1 cellular context compared by ENCODE assay signal in genomic region chr6:2952557-2953095, GRCh38.
A peak's percentile ranks its signal among the peaks of the same experiment; 100 is the strongest.
TF ChIP-seq lines count a peak whose summit lies in the region.

No MANE protein-coding gene starts in this region.

TF ChIP-seq in HepG2, 621 proteins besides CTCF, POLR2A, EP300 and RAD21 (continued from another document and continues in another):
- TF ChIP-seq PHB2 (IDR thresholded peaks at IDR 0.05; ENCODE audit: partially characterized antibody) (no peak), HDAC6 (IDR thresholded peaks at IDR 0.05; ENCODE audit: low read depth, low read length) (no peak), AHR (CRISPR knock-in tag; IDR thresholded peaks at IDR 0.05) (peak; percentile 83; the same call in 1 of the 2 replicates), KDM1A (CRISPR knock-in tag; IDR thresholded peaks at IDR 0.05) (peak; percentile 54; the same call in 1 of the 2 replicates), MEIS2 (CRISPR knock-in tag; IDR thresholded peaks at IDR 0.05) (0 out of 2 replicates have a peak, but pooled peaks have one; percentile 71), SNAI1 (CRISPR knock-in tag; IDR thresholded peaks at IDR 0.05; ENCODE audit: borderline replicate concordance) (no peak; the same call in 1 of the 2 replicates), KLF16 (CRISPR knock-in tag; IDR thresholded peaks at IDR 0.05) (peak in 1 of 2 experiments; percentile 72; a peak in 1 of 4 replicates), ZNF616 (CRISPR knock-in tag; IDR thresholded peaks at IDR 0.05; ENCODE audit: low read depth) (no peak), ZBTB42 (CRISPR knock-in tag; IDR thresholded peaks at IDR 0.05) (no peak), ZKSCAN1 (IDR thresholded peaks at IDR 0.05; ENCODE audit: low read length) (no peak), ZNF138 (CRISPR knock-in tag; IDR thresholded peaks at IDR 0.05; ENCODE audit: low read depth) (no peak), ARID5B (CRISPR knock-in tag; IDR thresholded peaks at IDR 0.05) (peak; percentile 67), NCOA5 (CRISPR knock-in tag; IDR thresholded peaks at IDR 0.05) (no peak), ZNF207 (IDR thresholded peaks at IDR 0.05; ENCODE audit: borderline replicate concordance) (no peak), ZNF780A (CRISPR knock-in tag; IDR thresholded peaks at IDR 0.05) (no peak), MXD3 (CRISPR knock-in tag; IDR thresholded peaks at IDR 0.05) (peak; percentile 70; the same call in 1 of the 2 replicates), KLF9 (CRISPR knock-in tag; IDR thresholded peaks at IDR 0.05; ENCODE audit: low read depth) (no peak), IKZF4 (CRISPR knock-in tag; IDR thresholded peaks at IDR 0.05; ENCODE audit: borderline replicate concordance, low read depth, not compliant biosample characterization) (peak; percentile 47), MTF2 (CRISPR knock-in tag; IDR thresholded peaks at IDR 0.05; ENCODE audit: borderline replicate concordance) (no peak), TP53 (CRISPR knock-in tag; conservative IDR thresholded peaks at IDR 0.05) (no peak), CCAR2 (optimal IDR thresholded peaks at IDR 0.05; ENCODE audit: low read depth, low read length) (no peak), HHEX (CRISPR knock-in tag; IDR thresholded peaks at IDR 0.05) (no peak), ZZZ3 (CRISPR knock-in tag; IDR thresholded peaks at IDR 0.05; ENCODE audit: borderline replicate concordance) (no peak), RNF219 (CRISPR knock-in tag; IDR thresholded peaks at IDR 0.05) (no peak), ZNF512B (CRISPR knock-in tag; IDR thresholded peaks at IDR 0.05; ENCODE audit: borderline replicate concordance) (0 out of 2 replicates have a peak, but pooled peaks have one; percentile 45), RBM22 (optimal IDR thresholded peaks at IDR 0.05; ENCODE audit: low read length) (no peak), ZNF362 (CRISPR knock-in tag; IDR thresholded peaks at IDR 0.05; ENCODE audit: borderline replicate concordance) (no peak; the same call in 1 of the 2 replicates), NFAT5 (CRISPR knock-in tag; IDR thresholded peaks at IDR 0.05) (no peak), ZGPAT (CRISPR knock-in tag; IDR thresholded peaks at IDR 0.05) (peak; percentile 94), ZBTB14 (CRISPR knock-in tag; IDR thresholded peaks at IDR 0.05) (no peak), TBX3 (IDR thresholded peaks at IDR 0.05; ENCODE audit: borderline replicate concordance) (no peak), IRX3 (CRISPR knock-in tag; IDR thresholded peaks at IDR 0.05; ENCODE audit: borderline replicate concordance, low read depth) (no peak), ZNF251 (CRISPR knock-in tag; IDR thresholded peaks at IDR 0.05) (peak; percentile 42; the same call in 1 of the 2 replicates), ZNF562 (CRISPR knock-in tag; IDR thresholded peaks at IDR 0.05; ENCODE audit: borderline replicate concordance) (no peak), DDIT3 (CRISPR knock-in tag; IDR thresholded peaks at IDR 0.05) (no peak), ASH2L (IDR thresholded peaks at IDR 0.05; ENCODE audit: insufficient read length, low read depth, low read length) (peak; percentile 77), RNF2 (conservative IDR thresholded peaks at IDR 0.05; ENCODE audit: low read depth) (0 out of 2 replicates have a peak, but pooled peaks have one; percentile 34), ZNF160 (CRISPR knock-in tag; IDR thresholded peaks at IDR 0.05) (peak; percentile 81; the same call in 1 of the 2 replicates), ZNF513 (CRISPR knock-in tag; conservative IDR thresholded peaks at IDR 0.05) (no peak), PRMT3 (CRISPR knock-in tag; IDR thresholded peaks at IDR 0.05; ENCODE audit: borderline replicate concordance, low read depth) (no peak; the same call in 1 of the 2 replicates), NBN (conservative IDR thresholded peaks at IDR 0.05) (no peak), ZNF354B (CRISPR knock-in tag; IDR thresholded peaks at IDR 0.05) (no peak)
